8 cellular contexts compared by ENCODE assay signal in genomic region chr17:82698974-82699442, GRCh38. TPM values are rescaled to one million over a fixed set of nuclear protein-coding genes. Genes with fewer than 3 reads are reported as not detected.
DNase-seq lines count a peak whose midpoint lies in the region; ATAC-seq and TF ChIP-seq lines count a peak whose summit lies in the region.

No MANE protein-coding gene starts in this region.

- WGBS in lower leg skin, 2 donors = no CpG with 5 or more reads among the region's 45 CpGs

- intact Hi-C loops in lower leg skin (cut with DNase I; ENCODE audit: low total_unique reads) = no loop called here
- intact Hi-C loops in uterus (cut with DNase I; ENCODE audit: low total_unique reads) = no loop called here

- DNase-seq in GM06990 (ENCODE audit: extremely low read depth, insufficient read length) (no peak), lower leg skin (ENCODE audit: low spot score in 2 of 2) (no peak), uterus (no peak), GF-D8 (lab: John Stamatoyannopoulos, UW) (no peak)
- no peak for DNase-seq in activated naive CD8-positive, alpha-beta T cell treated with anti-CD3 and anti-CD28 coated beads, Interleukin-2, amount 10 ng/mL, durations not matched to agents 7 days and 5 days

- POLR2A ChIA-PET in activated naive CD8-positive, alpha-beta T cell treated with anti-CD3 and anti-CD28 coated beads, Interleukin-2, amount 10 ng/mL, durations not matched to agents 7 days and 5 days (lab: Charles Lee) = no interaction called here

- H3K4me3 Mint-ChIP-seq in activated naive CD8-positive, alpha-beta T cell treated with anti-CD3 and anti-CD28 coated beads, Interleukin-2, amount 10 ng/mL, durations not matched to agents 7 days and 5 days = peak overlapping the region; percentile 79

- H3K9me3 Mint-ChIP-seq in activated naive CD8-positive, alpha-beta T cell treated with anti-CD3 and anti-CD28 coated beads, Interleukin-2, amount 10 ng/mL, durations not matched to agents 7 days and 5 days = peaks cover 8% of the 10 kb centered on the region

- H3K27me3 Mint-ChIP-seq in activated naive CD8-positive, alpha-beta T cell treated with anti-CD3 and anti-CD28 coated beads, Interleukin-2, amount 10 ng/mL, durations not matched to agents 7 days and 5 days = peaks cover 3% of the 10 kb centered on the region

- no peak overlapping the region for H3K27ac Mint-ChIP-seq in activated naive CD8-positive, alpha-beta T cell treated with anti-CD3 and anti-CD28 coated beads, Interleukin-2, amount 10 ng/mL, durations not matched to agents 7 days and 5 days

- TF ChIP-seq POLR2A in lower leg skin (IDR thresholded peaks at IDR 0.05) (no peak), uterus (IDR thresholded peaks at IDR 0.05) (peak in 1 of 2 donors; percentile 10)

- H3K36me3 Mint-ChIP-seq in activated naive CD8-positive, alpha-beta T cell treated with anti-CD3 and anti-CD28 coated beads, Interleukin-2, amount 10 ng/mL, durations not matched to agents 7 days and 5 days = peaks cover 7% of the 10 kb centered on the region

- no peaks in the 10 kb centered on the region for H3K9me3 ChIP-seq in uterus

- peak overlapping the region; percentile 69 for H3K4me3 ChIP-seq in GM06990 (replicated peaks; ENCODE audit: low read depth, low read length)
- peak overlapping the region; percentile 35 for H3K4me3 ChIP-seq in lower leg skin (ENCODE audit: low read depth, poor library complexity, severe bottlenecking)
- H3K4me3 ChIP-seq in uterus = peak overlapping the region; percentile 53 to 54

- H3K27me3 ChIP-seq in GM06990 (replicated peaks; ENCODE audit: control insufficient read depth, insufficient read depth, low read length) (no peaks in the 10 kb centered on the region), uterus (no peaks in the 10 kb centered on the region)

- H3K4me1 Mint-ChIP-seq in activated naive CD8-positive, alpha-beta T cell treated with anti-CD3 and anti-CD28 coated beads, Interleukin-2, amount 10 ng/mL, durations not matched to agents 7 days and 5 days = peaks cover 2% of the 10 kb centered on the region

- H3K36me3 ChIP-seq in GM06990 (ENCODE audit: control insufficient read depth, insufficient read depth, low read length) = no peaks in the 10 kb centered on the region
- H3K36me3 ChIP-seq in uterus = no peaks in the 10 kb centered on the region

- ATAC-seq in HG03025 (IDR thresholded peaks at IDR 0.05; ENCODE audit: low FRiP score, unreplicated experiment) = peak; percentile 13
- ATAC-seq in activated naive CD8-positive, alpha-beta T cell treated with anti-CD3 and anti-CD28 coated beads, Interleukin-2, amount 10 ng/mL, durations not matched to agents 7 days and 5 days (ENCODE audit: low read depth) = no peak
- ATAC-seq in GM21390 (IDR thresholded peaks at IDR 0.05; ENCODE audit: unreplicated experiment) = no peak
- no peak for ATAC-seq in GM19328 (IDR thresholded peaks at IDR 0.05; ENCODE audit: unreplicated experiment)

- TF ChIP-seq CTCF in GM06990 (IDR thresholded peaks at IDR 0.05; ENCODE audit: insufficient read depth, low read length, poor library complexity, severe bottlenecking) = no peak
- no peak for TF ChIP-seq CTCF in lower leg skin (IDR thresholded peaks at IDR 0.05)
- no peak for TF ChIP-seq CTCF in uterus (IDR thresholded peaks at IDR 0.05)

- peaks cover 0 to 16% of the 10 kb centered on the region in 2 donors for H3K4me1 ChIP-seq in uterus

- peak overlapping the region; percentile 50 to 52 for H3K27ac ChIP-seq in uterus

RNA-seq across cellular contexts. Expression of gene RAB40B, which starts 0.5 kb away (rescaled TPM):
- total RNA-seq in activated naive CD8-positive, alpha-beta T cell treated with anti-CD3 and anti-CD28 coated beads, Interleukin-2, amount 10 ng/mL, durations not matched to agents 7 days and 5 days = 1 to 10 TPM; 3.3 to 3.5 TPM
- total RNA-seq in lower leg skin (10 to 100 TPM; 17.4 to 51.2 (median 27.0) TPM), uterus (10 to 100 TPM in 2 of 4 donors, 1 to 10 TPM in 2; 4.1 to 18.5 (median 11.3) TPM)

RNA-seq across cellular contexts. Expression of gene FN3KRP, which starts 17.5 kb away (rescaled TPM):
- total RNA-seq in activated naive CD8-positive, alpha-beta T cell treated with anti-CD3 and anti-CD28 coated beads, Interleukin-2, amount 10 ng/mL, durations not matched to agents 7 days and 5 days = 10 to 100 TPM; 42.6 to 42.7 TPM
- total RNA-seq in lower leg skin = 10 to 100 TPM; 13.1 to 21.2 (median 18.3) TPM
- total RNA-seq in uterus = 10 to 100 TPM in 3 of 4 donors, 1 to 10 TPM in 1; 1.2 to 97.6 (median 32.7) TPM

RNA-seq across cellular contexts. Expression of gene FN3K, which starts 36.4 kb away (rescaled TPM):
- total RNA-seq in activated naive CD8-positive, alpha-beta T cell treated with anti-CD3 and anti-CD28 coated beads, Interleukin-2, amount 10 ng/mL, durations not matched to agents 7 days and 5 days = 1 to 10 TPM; 5.2 TPM
- total RNA-seq in lower leg skin = 1 to 10 TPM; 1.4 to 4.8 (median 3.3) TPM
- total RNA-seq in uterus = 10 to 100 TPM in 2 of 4 donors, 1 to 10 TPM in 2; 1.8 to 26.3 (median 7.1) TPM

RNA-seq across cellular contexts. Expression of gene WDR45B, which starts 50.8 kb away (rescaled TPM):
- total RNA-seq in activated naive CD8-positive, alpha-beta T cell treated with anti-CD3 and anti-CD28 coated beads, Interleukin-2, amount 10 ng/mL, durations not matched to agents 7 days and 5 days = 10 to 100 TPM; 56.9 to 61.5 TPM
- total RNA-seq in lower leg skin (100 to 1,000 TPM in 1 of 4 donors, 10 to 100 TPM in 3; 68.1 to 111 (median 83.2) TPM), uterus (100 to 1,000 TPM in 1 of 4 donors, 10 to 100 TPM in 3; 56.5 to 111 (median 85.4) TPM)

RNA-seq across cellular contexts. Expression of gene TBCD, which starts 52.9 kb away (rescaled TPM):
- 100 to 1,000 TPM; 181 to 186 TPM for total RNA-seq in activated naive CD8-positive, alpha-beta T cell treated with anti-CD3 and anti-CD28 coated beads, Interleukin-2, amount 10 ng/mL, durations not matched to agents 7 days and 5 days
- total RNA-seq in lower leg skin (10 to 100 TPM; 38.7 to 73.4 (median 51.5) TPM), uterus (100 to 1,000 TPM in 1 of 4 donors, 10 to 100 TPM in 3; 35.9 to 142 (median 61.3) TPM)
